Comparison of ENCODE assay signal across 20 cellular contexts in genomic region chr12:11663128-11663527, GRCh38. TPM values are rescaled to one million over a fixed set of nuclear protein-coding genes. Genes with fewer than 3 reads are reported as not detected.
DNase-seq lines count a peak whose midpoint lies in the region; ATAC-seq and TF ChIP-seq lines count a peak whose summit lies in the region.
"Had no signal": no experiment of that assay in that cellular context is flagged by ENCODE, and none has a peak within 500 bp of the region (broad histone marks: within the 10 kb centered on the region; RNA-seq: fewer than 3 reads in every experiment).

No MANE protein-coding gene starts in this region.

- H3K36me3 ChIP-seq in left ventricle myocardium inferior (no peaks in the 10 kb centered on the region), upper lobe of right lung (no peaks in the 10 kb centered on the region)
- H3K36me3 ChIP-seq: tibial nerve had no signal

- DNase-seq in left ventricle myocardium inferior: peak; percentile 28
- DNase-seq in pons (ENCODE audit: low spot score): peak; percentile 76
- DNase-seq in upper lobe of right lung: no peak
- no peak for DNase-seq in NCI-H1092 (lab: John Stamatoyannopoulos, UW)
- DNase-seq in glutamatergic neuron: no peak
- DNase-seq in NCI-H128 (lab: John Stamatoyannopoulos, UW; ENCODE audit: unreplicated experiment): no peak
- DNase-seq: activated CD4-positive, alpha-beta T cell treated with anti-CD3 and anti-CD28 coated beads, Interleukin-2, amount 50 U/mL, for 1 hour; activated gamma-delta T cell; Calu3; caudate nucleus; erythroblast; H7; MM.1S; NCI-H1694 treated with DMSO at 0.1 percent for 48 hours; NCI-H748 treated with DMSO at 0.1 percent for 48 hours; OCI-M1; SHP77 had no signal

- H3K9me3 ChIP-seq in left ventricle myocardium inferior (replicated peaks) (no peaks in the 10 kb centered on the region), upper lobe of right lung (no peaks in the 10 kb centered on the region)
- H3K9me3 ChIP-seq: tibial nerve had no signal

- TF ChIP-seq CTCF in left ventricle myocardium inferior (IDR thresholded peaks at IDR 0.05; ENCODE audit: borderline replicate concordance) (no peak), upper lobe of right lung (IDR thresholded peaks at IDR 0.05) (no peak), glutamatergic neuron (IDR thresholded peaks at IDR 0.05; ENCODE audit: partially characterized antibody, unreplicated experiment) (no peak)

- no peaks in the 10 kb centered on the region for H3K27me3 Mint-ChIP-seq in dendritic cell treated with granulocyte-macrophage colony-stimulating factor and Interleukin-4, amounts not matched to agents 40 ng/mL and 50 ng/mL, for 4 days
- H3K27me3 Mint-ChIP-seq in glutamatergic neuron (ENCODE audit: unreplicated experiment): peaks cover 2% of the 10 kb centered on the region

- H3K36me3 Mint-ChIP-seq in dendritic cell treated with granulocyte-macrophage colony-stimulating factor and Interleukin-4, amounts not matched to agents 40 ng/mL and 50 ng/mL, for 4 days (ENCODE audit: low read depth): peaks cover 100% of the 10 kb centered on the region
- no peaks in the 10 kb centered on the region for H3K36me3 Mint-ChIP-seq in glutamatergic neuron (ENCODE audit: unreplicated experiment)

- no peak overlapping the region for H3K4me3 Mint-ChIP-seq in dendritic cell treated with granulocyte-macrophage colony-stimulating factor and Interleukin-4, amounts not matched to agents 40 ng/mL and 50 ng/mL, for 4 days
- H3K4me3 Mint-ChIP-seq in glutamatergic neuron (ENCODE audit: unreplicated experiment): no peak overlapping the region

- H3K4me3 ChIP-seq in left ventricle myocardium inferior (peak overlapping the region; percentile 40), upper lobe of right lung (no peak overlapping the region)
- H3K4me3 ChIP-seq: tibial nerve had no signal

- peak overlapping the region; percentile 18 for H3K27ac Mint-ChIP-seq in dendritic cell treated with granulocyte-macrophage colony-stimulating factor and Interleukin-4, amounts not matched to agents 40 ng/mL and 50 ng/mL, for 4 days
- no peak overlapping the region for H3K27ac Mint-ChIP-seq in glutamatergic neuron (ENCODE audit: unreplicated experiment)

- H3K4me1 Mint-ChIP-seq in dendritic cell treated with granulocyte-macrophage colony-stimulating factor and Interleukin-4, amounts not matched to agents 40 ng/mL and 50 ng/mL, for 4 days (ENCODE audit: low read depth): peaks cover 99% of the 10 kb centered on the region
- H3K4me1 Mint-ChIP-seq in glutamatergic neuron (ENCODE audit: low read depth, unreplicated experiment): peaks cover 11% of the 10 kb centered on the region

- H3K4me1 ChIP-seq in left ventricle myocardium inferior: peaks cover 90% of the 10 kb centered on the region
- H3K4me1 ChIP-seq in upper lobe of right lung: peaks cover 23% of the 10 kb centered on the region

- intact Hi-C loops in dendritic cell treated with granulocyte-macrophage colony-stimulating factor and Interleukin-4, amounts not matched to agents 40 ng/mL and 50 ng/mL, for 4 days (cut with micrococcal nuclease): no loop called here
- intact Hi-C loops in left ventricle myocardium inferior (cut with micrococcal nuclease) (no loop called here), upper lobe of right lung (cut with DNase I) (no loop called here)

- no peaks in the 10 kb centered on the region for H3K27me3 ChIP-seq in left ventricle myocardium inferior (ENCODE audit: low read depth)
- no peaks in the 10 kb centered on the region for H3K27me3 ChIP-seq in upper lobe of right lung
- H3K27me3 ChIP-seq: tibial nerve had no signal

- peak overlapping the region; percentile 87 for H3K27ac ChIP-seq in left ventricle myocardium inferior (replicated peaks)
- no peak overlapping the region for H3K27ac ChIP-seq in upper lobe of right lung
- H3K27ac ChIP-seq: tibial nerve had no signal

- ATAC-seq in upper lobe of right lung: peak; percentile 42
- ATAC-seq: left lobe of liver had no signal

- H3K9me3 Mint-ChIP-seq in dendritic cell treated with granulocyte-macrophage colony-stimulating factor and Interleukin-4, amounts not matched to agents 40 ng/mL and 50 ng/mL, for 4 days: no peaks in the 10 kb centered on the region
- no peaks in the 10 kb centered on the region for H3K9me3 Mint-ChIP-seq in glutamatergic neuron (ENCODE audit: unreplicated experiment)

RNA-seq across cellular contexts. Expression of gene ETV6, which starts 13.7 kb away (rescaled TPM):
- 16.9 TPM for total RNA-seq in left ventricle myocardium inferior
- 45.0 TPM for total RNA-seq in upper lobe of right lung
- 10.1 TPM for total RNA-seq in glutamatergic neuron (ENCODE audit: unreplicated experiment)

Comparison
In these comparisons a context has a peak if more than half of its experiments do, and no peak if none do; other contexts are left out.
1. DNase-seq: peak in left ventricle myocardium inferior (single experiment) and pons (single experiment); none in upper lobe of right lung (single experiment), NCI-H1092 (single experiment), glutamatergic neuron (single experiment) and NCI-H128 (single experiment).